25 cellular contexts compared by ENCODE assay signal in genomic region chr10:6030940-6031339, GRCh38. TPM values are rescaled to one million over a fixed set of nuclear protein-coding genes. Genes with fewer than 3 reads are reported as not detected.
"Had no signal": no experiment of that assay in that cellular context is flagged by ENCODE, and none has a peak within 500 bp of the region (broad histone marks: within the 10 kb centered on the region; RNA-seq: fewer than 3 reads in every experiment).

No MANE protein-coding gene starts in this region.

- ATAC-seq: body of pancreas, T-helper 17 cell, WTC11 had no signal

- H3K9me3 ChIP-seq: body of pancreas had no signal

- H3K9ac ChIP-seq: KMS-11 had no signal

- H3K4me3 Mint-ChIP-seq: activated CD4-positive, alpha-beta T cell treated with anti-CD3 and anti-CD28 coated beads, Interleukin-2, amount 10 ng/mL, durations not matched to agents 24 days and 14 days; T-helper 17 cell; WTC11 had no signal

- H3K27me3 ChIP-seq: ascending aorta, body of pancreas had no signal

- H3K4me1 ChIP-seq: ascending aorta, body of pancreas had no signal

- H3K27me3 Mint-ChIP-seq: activated CD4-positive, alpha-beta T cell treated with anti-CD3 and anti-CD28 coated beads, Interleukin-2, amount 10 ng/mL, durations not matched to agents 24 days and 14 days; T-helper 17 cell had no signal

- H3K4me1 Mint-ChIP-seq: WTC11 had no signal

- H3K4me2 ChIP-seq: KMS-11 had no signal

- H3K4me3 ChIP-seq: ascending aorta, body of pancreas, coronary artery had no signal

- H3K27ac ChIP-seq: ascending aorta, body of pancreas, coronary artery, KMS-11 had no signal

- DNase-seq: activated CD4-positive, alpha-beta T cell treated with anti-CD3 and anti-CD28 coated beads, Interleukin-2, amount 10 ng/mL, durations not matched to agents 24 days and 14 days; activated CD4-positive, CD25-positive, alpha-beta regulatory T cell treated with anti-CD3 and anti-CD28 coated beads, Interleukin-2, amount 50 U/mL, for 72 hours; body of pancreas; central memory CD4-positive, alpha-beta T cell; NCI-H1092; NCI-H1417; NCI-H1930; NCI-H2107; NCI-H2171 treated with DMSO at 0.1 percent for 48 hours; NCI-H226; NCI-H526 treated with DMSO at 0.1 percent for 48 hours; NCI-H82; SIG-M5; T-helper 17 cell; T-helper 9 cell had no signal

- H3K36me3 ChIP-seq: ascending aorta had no signal

- H3K27ac Mint-ChIP-seq: activated CD4-positive, alpha-beta T cell treated with anti-CD3 and anti-CD28 coated beads, Interleukin-2, amount 10 ng/mL, durations not matched to agents 24 days and 14 days; activated T-helper 2 cell treated with anti-CD3 and anti-CD28 coated beads, Interferon-gamma antibody, Interleukin-2, Interleukin-4, amounts not matched to agents 10 μg/mL and 5 μg/mL and 100 μg/mL, durations not matched to agents 14 hours and 24 hours and 36 hours; WTC11 had no signal

RNA-seq across cellular contexts. Expression of gene IL2RA, which starts 31.2 kb away (rescaled TPM):
- total RNA-seq: ascending aorta, bronchial epithelial cell, chondrocyte, MCF 10A, NCI-H460, RPMI7951 had no signal
